ENCODE assay signal across 20 cellular contexts in the genomic region with DNA sequence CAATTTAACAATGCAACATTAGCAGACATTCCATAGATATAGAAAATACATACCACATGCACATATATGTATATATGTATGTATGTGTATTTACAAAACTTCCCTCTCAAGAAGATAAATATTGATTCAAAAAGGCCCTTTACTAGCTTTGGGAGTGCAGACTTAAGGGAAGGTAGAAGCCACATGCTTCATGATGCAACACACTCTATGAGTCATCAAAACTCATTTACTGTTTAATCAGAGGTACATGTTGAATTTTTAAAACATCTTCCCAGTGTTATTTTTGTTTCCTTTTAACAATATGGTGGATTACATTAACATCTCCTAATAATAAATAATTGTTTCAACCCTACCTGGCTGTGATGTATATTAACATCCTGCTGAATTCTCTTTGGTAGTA.
DNase-seq lines count a peak whose midpoint lies in the region; ATAC-seq and TF ChIP-seq lines count a peak whose summit lies in the region.
"Had no signal": no experiment of that assay in that cellular context is flagged by ENCODE, and none has a peak within 500 bp of the region (broad histone marks: within the 10 kb centered on the region; RNA-seq: fewer than 3 reads in every experiment).

No MANE protein-coding gene starts in this region.

- no peaks in the 10 kb centered on the region for H3K9me3 ChIP-seq in CD4-positive, alpha-beta T cell (ENCODE audit: control insufficient read depth, low read length)
- H3K9me3 ChIP-seq: pancreas, transverse colon had no signal

- DNase-seq in SIG-M5 treated with dmso at 0.1 percent for 504 hours (lab: John Stamatoyannopoulos, UW; ENCODE audit: unreplicated experiment) = peak; percentile 33
- DNase-seq in SIG-M5 (lab: John Stamatoyannopoulos, UW) = no peak
- DNase-seq in NOMO-1 treated with DMSO at 0.1 percent for 48 hours (lab: John Stamatoyannopoulos, UW; ENCODE audit: unreplicated experiment) = peak; percentile 54
- peak; percentile 78 for DNase-seq in epithelial cell of esophagus (ENCODE audit: low read depth)
- DNase-seq in stromal cell of bone marrow (ENCODE audit: low read depth) = peak; percentile 6
- no peak for DNase-seq in CD4-positive, alpha-beta T cell
- no peak for DNase-seq in germinal center (ENCODE audit: low spot score)
- DNase-seq: 8988T; activated CD4-positive, alpha-beta T cell treated with anti-CD3 and anti-CD28 coated beads, Interleukin-2, amount 10 ng/mL, durations not matched to agents 7 days and 5 days; activated T-cell treated with anti-CD3 and anti-CD28 coated beads, Interleukin-2, amount 50 U/mL, for 72 hours; aorta; DMS153; H7; midbrain; NCI-H2081 treated with DMSO at 0.1 percent for 48 hours; pancreas; stimulated activated CD4-positive, alpha-beta T cell treated with anti-CD3 and anti-CD28 coated beads, Interleukin-12 subunit alpha, Interleukin-12 subunit beta, amount 100 ng/mL, for 4 hours; T-helper 17 cell; transverse colon had no signal

- TF ChIP-seq CTCF in epithelial cell of esophagus (IDR thresholded peaks at IDR 0.05; ENCODE audit: insufficient read depth, low read depth, low read length, missing control alignments) = no peak
- no peak for TF ChIP-seq CTCF in CD4-positive, alpha-beta T cell (IDR thresholded peaks at IDR 0.05)

- CTCF ChIA-PET in CD4-positive, alpha-beta T cell (lab: Charles Lee) = no interaction called here

- intact Hi-C loops in CD4-positive, alpha-beta T cell (cut with DNase I, micrococcal nuclease) = no loop called here

- no peak overlapping the region for H3K27ac Mint-ChIP-seq in CD4-positive, alpha-beta T cell
- H3K27ac Mint-ChIP-seq: activated CD4-positive, alpha-beta T cell treated with anti-CD3 and anti-CD28 coated beads, Interleukin-2, amount 10 ng/mL, durations not matched to agents 7 days and 5 days; activated T-cell treated with anti-CD3 and anti-CD28 coated beads, Interleukin-2, amount 50 U/mL, for 72 hours; T-helper 17 cell had no signal

- no peak overlapping the region for H3K27ac ChIP-seq in CD4-positive, alpha-beta T cell (ENCODE audit: low read depth, low read length)
- H3K27ac ChIP-seq: pancreas, transverse colon had no signal

- H3K27me3 Mint-ChIP-seq in CD4-positive, alpha-beta T cell = peaks cover 7% of the 10 kb centered on the region
- H3K27me3 Mint-ChIP-seq: activated CD4-positive, alpha-beta T cell treated with anti-CD3 and anti-CD28 coated beads, Interleukin-2, amount 10 ng/mL, durations not matched to agents 7 days and 5 days had no signal

- H3K4me1 Mint-ChIP-seq in CD4-positive, alpha-beta T cell (ENCODE audit: low read depth) = no peaks in the 10 kb centered on the region
- H3K4me1 Mint-ChIP-seq: activated CD4-positive, alpha-beta T cell treated with anti-CD3 and anti-CD28 coated beads, Interleukin-2, amount 10 ng/mL, durations not matched to agents 7 days and 5 days; T-helper 17 cell had no signal

- no peaks in the 10 kb centered on the region for H3K9me3 Mint-ChIP-seq in CD4-positive, alpha-beta T cell
- H3K9me3 Mint-ChIP-seq: activated CD4-positive, alpha-beta T cell treated with anti-CD3 and anti-CD28 coated beads, Interleukin-2, amount 10 ng/mL, durations not matched to agents 7 days and 5 days; activated T-cell treated with anti-CD3 and anti-CD28 coated beads, Interleukin-2, amount 50 U/mL, for 72 hours had no signal

- no peak for ATAC-seq in CD4-positive, alpha-beta T cell (ENCODE audit: poor library complexity)
- no peak for ATAC-seq in HG03175 (IDR thresholded peaks at IDR 0.05; ENCODE audit: unreplicated experiment)
- ATAC-seq: activated T-cell treated with anti-CD3 and anti-CD28 coated beads, Interleukin-2, amount 50 U/mL, for 72 hours; pancreas; T-helper 17 cell had no signal

- H3K4me3 ChIP-seq in epithelial cell of esophagus (ENCODE audit: low read length) = no peak overlapping the region
- H3K4me3 ChIP-seq: pancreas, transverse colon had no signal

- H3K27me3 ChIP-seq in CD4-positive, alpha-beta T cell (ENCODE audit: control insufficient read depth, insufficient read depth, low read length) = no peaks in the 10 kb centered on the region
- H3K27me3 ChIP-seq: pancreas, transverse colon had no signal

- H3K36me3 Mint-ChIP-seq in CD4-positive, alpha-beta T cell (ENCODE audit: low read depth) = no peaks in the 10 kb centered on the region

- POLR2A ChIA-PET in CD4-positive, alpha-beta T cell (lab: Charles Lee) = no interaction called here

- no peak overlapping the region for H3K4me3 Mint-ChIP-seq in CD4-positive, alpha-beta T cell
- H3K4me3 Mint-ChIP-seq: activated CD4-positive, alpha-beta T cell treated with anti-CD3 and anti-CD28 coated beads, Interleukin-2, amount 10 ng/mL, durations not matched to agents 7 days and 5 days; activated T-cell treated with anti-CD3 and anti-CD28 coated beads, Interleukin-2, amount 50 U/mL, for 72 hours; T-helper 17 cell had no signal

Comparison
In these comparisons a context has a peak if more than half of its experiments do, and no peak if none do; other contexts are left out.
1. DNase-seq: peak in SIG-M5 treated with dmso at 0.1 percent for 504 hours (single experiment), NOMO-1 treated with DMSO at 0.1 percent for 48 hours (single experiment), epithelial cell of esophagus (single experiment) and stromal cell of bone marrow (single experiment); none in SIG-M5 (single experiment), CD4-positive, alpha-beta T cell (0 of 10) and germinal center (single experiment).